In the genomic region with DNA sequence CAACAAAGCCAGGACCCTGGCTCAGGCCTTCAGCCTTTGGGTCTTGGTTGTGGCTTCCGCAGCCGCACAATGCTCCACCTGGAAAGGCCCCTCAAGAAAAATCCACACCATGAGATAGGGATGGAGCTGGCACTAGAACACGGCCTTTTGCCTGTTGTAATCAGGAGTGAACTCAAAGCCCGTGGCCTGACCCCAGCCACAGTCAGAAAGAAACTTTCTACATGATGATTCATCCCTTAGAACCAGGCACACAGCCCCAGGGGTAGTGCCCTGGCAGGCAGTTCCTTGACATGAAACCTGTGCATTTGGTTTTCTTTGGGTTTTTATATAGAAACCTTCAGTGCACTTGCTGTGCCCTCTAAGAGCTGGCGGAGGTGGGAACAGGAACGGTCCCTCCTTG, we compare ENCODE assay signal across 8 cellular contexts. TPM values are rescaled to one million over a fixed set of nuclear protein-coding genes. Genes with fewer than 3 reads are reported as not detected.
DNase-seq lines count a peak whose midpoint lies in the region; ATAC-seq and TF ChIP-seq lines count a peak whose summit lies in the region.

No MANE protein-coding gene starts in this region.

- H3K4me3 Mint-ChIP-seq in osteocyte (ENCODE audit: unreplicated experiment), result no peak overlapping the region

- H3K27me3 Mint-ChIP-seq in osteocyte (ENCODE audit: unreplicated experiment), result no peaks in the 10 kb centered on the region

- H3K4me1 Mint-ChIP-seq in osteocyte (ENCODE audit: unreplicated experiment), result peaks cover 19% of the 10 kb centered on the region

- no peak overlapping the region for H3K27ac Mint-ChIP-seq in osteocyte (ENCODE audit: unreplicated experiment)

- H3K36me3 Mint-ChIP-seq in osteocyte (ENCODE audit: unreplicated experiment), result no peaks in the 10 kb centered on the region

- H3K27ac ChIP-seq in epithelial cell of prostate, result peak overlapping the region; percentile 16

- DNase-seq in GM10248 (ENCODE audit: extremely low spot score) (peak; percentile 73), NCI-H226 (peak; percentile 82), epithelial cell of prostate (ENCODE audit: low read depth, low spot score) (no peak), osteocyte (ENCODE audit: extremely low spot score, unreplicated experiment) (no peak), T1000 (lab: John Stamatoyannopoulos, UW) (no peak)
- DNase-seq in stimulated activated CD4-positive, alpha-beta T cell treated with anti-CD3 and anti-CD28 coated beads, Interleukin-4, amount 100 ng/mL, for 48 hours (ENCODE audit: low read depth in 2 of 2), result peak; percentile 37 to 39

- no peak for TF ChIP-seq CTCF in GM10248 (IDR thresholded peaks at IDR 0.05; ENCODE audit: control extremely low read depth, extremely low read depth, low read depth, missing control alignments)
- no peak for TF ChIP-seq CTCF in osteocyte (IDR thresholded peaks at IDR 0.05)

- H3K9me3 Mint-ChIP-seq in osteocyte (ENCODE audit: unreplicated experiment), result no peaks in the 10 kb centered on the region

- CTCF ChIA-PET in GM10248 (lab: Yijun Ruan, JAX), result no interaction called here

- POLR2A ChIA-PET in GM10248 (lab: Yijun Ruan, JAX), result no interaction called here

- ATAC-seq in GM21529 (IDR thresholded peaks at IDR 0.05; ENCODE audit: unreplicated experiment) (peak; percentile 77), GM19455 (IDR thresholded peaks at IDR 0.05; ENCODE audit: unreplicated experiment) (no peak)

RNA-seq across cellular contexts. Expression of gene CLMN, which starts 5.1 kb away (rescaled TPM):
- 5.1 and 5.4 TPM in 2 replicates for total RNA-seq in osteocyte

Comparison
In these comparisons a context has a peak if more than half of its experiments do, and no peak if none do; other contexts are left out.
1. DNase-seq: peak in GM10248 (single experiment), NCI-H226 (single experiment) and stimulated activated CD4-positive, alpha-beta T cell treated with anti-CD3 and anti-CD28 coated beads, Interleukin-4, amount 100 ng/mL, for 48 hours (2 of 2); none in epithelial cell of prostate (single experiment), osteocyte (single experiment) and T1000 (single experiment).